Comparison of ENCODE assay signal across 1 cellular context in the genomic region with DNA sequence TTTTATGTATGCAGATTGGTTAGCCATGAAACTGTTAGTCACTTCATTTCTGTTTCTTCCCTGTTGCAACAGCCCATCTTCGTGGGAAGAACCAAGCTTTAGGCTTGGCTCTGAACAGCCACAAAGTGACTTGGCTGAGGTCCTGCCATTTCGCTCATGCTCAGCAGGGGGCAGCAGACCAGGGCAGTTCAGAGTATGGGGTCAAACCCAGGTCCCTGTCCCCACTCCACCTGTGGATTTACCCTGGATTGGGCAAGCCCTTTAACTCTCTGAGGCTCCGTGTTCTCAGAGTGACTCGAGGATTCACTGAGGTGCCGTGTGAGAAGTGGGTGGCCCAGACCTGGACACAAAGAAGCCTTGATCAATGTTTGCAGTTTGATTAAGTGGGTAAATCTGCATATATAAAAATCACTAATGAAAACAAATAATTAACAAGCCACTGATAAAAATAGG.
A peak's percentile ranks its signal among the peaks of the same experiment; 100 is the strongest.
TF ChIP-seq lines count a peak whose summit lies in the region.

No MANE protein-coding gene starts in this region.

TF ChIP-seq in HepG2, 621 proteins besides CTCF, POLR2A, EP300 and RAD21 (continued from another document and continues in another):
- no peak for TF ChIP-seq SUZ12 (IDR thresholded peaks at IDR 0.05; ENCODE audit: low read depth, low read length)
- TF ChIP-seq MYPOP (CRISPR knock-in tag; IDR thresholded peaks at IDR 0.05) = no peak
- TF ChIP-seq HIVEP1 (CRISPR knock-in tag; IDR thresholded peaks at IDR 0.05) = peak; percentile 25; the same call in 1 of the 2 replicates
- no peak for TF ChIP-seq THYN1 (CRISPR knock-in tag; IDR thresholded peaks at IDR 0.05; ENCODE audit: borderline replicate concordance, low read depth)
- no peak for TF ChIP-seq HNRNPLL (IDR thresholded peaks at IDR 0.05; ENCODE audit: low read depth, low read length, poor library complexity, severe bottlenecking)
- TF ChIP-seq, protein P1, sequence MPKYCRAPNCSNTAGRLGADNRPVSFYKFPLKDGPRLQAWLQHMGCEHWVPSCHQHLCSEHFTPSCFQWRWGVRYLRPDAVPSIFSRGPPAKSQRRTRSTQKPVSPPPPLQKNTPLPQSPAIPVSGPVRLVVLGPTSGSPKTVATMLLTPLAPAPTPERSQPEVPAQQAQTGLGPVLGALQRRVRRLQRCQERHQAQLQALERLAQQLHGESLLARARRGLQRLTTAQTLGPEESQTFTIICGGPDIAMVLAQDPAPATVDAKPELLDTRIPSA (CRISPR knock-in tag; IDR thresholded peaks at IDR 0.05; ENCODE audit: borderline replicate concordance) = no peak
- peak; percentile 54; the same call in 1 of the 2 replicates for TF ChIP-seq FOXO1 (CRISPR knock-in tag; IDR thresholded peaks at IDR 0.05)
- no peak for TF ChIP-seq ZNF383 (CRISPR knock-in tag; IDR thresholded peaks at IDR 0.05; ENCODE audit: borderline replicate concordance)
- no peak for TF ChIP-seq ZNF552 (CRISPR knock-in tag; IDR thresholded peaks at IDR 0.05; ENCODE audit: borderline replicate concordance)
- TF ChIP-seq MYNN (CRISPR knock-in tag; IDR thresholded peaks at IDR 0.05; ENCODE audit: low read depth) = no peak
- TF ChIP-seq HNRNPK (IDR thresholded peaks at IDR 0.05; ENCODE audit: low read depth, low read length, poor library complexity, severe bottlenecking) = no peak
- TF ChIP-seq ZNF232 (CRISPR knock-in tag; IDR thresholded peaks at IDR 0.05; ENCODE audit: borderline replicate concordance) = no peak
- TF ChIP-seq POLR2G (IDR thresholded peaks at IDR 0.05; ENCODE audit: low read depth, low read length) = no peak
- TF ChIP-seq KLF12 (CRISPR knock-in tag; IDR thresholded peaks at IDR 0.05; ENCODE audit: borderline replicate concordance) = no peak
- TF ChIP-seq ZNF318 (CRISPR knock-in tag; IDR thresholded peaks at IDR 0.05) = no peak
- no peak for TF ChIP-seq ZBTB7A (CRISPR knock-in tag; IDR thresholded peaks at IDR 0.05)
- peak; percentile 81; the same call in 1 of the 2 replicates for TF ChIP-seq NFATC3 (CRISPR knock-in tag; IDR thresholded peaks at IDR 0.05)
- TF ChIP-seq ZMYM3 (CRISPR knock-in tag; IDR thresholded peaks at IDR 0.05) = no peak
- TF ChIP-seq, protein P2, sequence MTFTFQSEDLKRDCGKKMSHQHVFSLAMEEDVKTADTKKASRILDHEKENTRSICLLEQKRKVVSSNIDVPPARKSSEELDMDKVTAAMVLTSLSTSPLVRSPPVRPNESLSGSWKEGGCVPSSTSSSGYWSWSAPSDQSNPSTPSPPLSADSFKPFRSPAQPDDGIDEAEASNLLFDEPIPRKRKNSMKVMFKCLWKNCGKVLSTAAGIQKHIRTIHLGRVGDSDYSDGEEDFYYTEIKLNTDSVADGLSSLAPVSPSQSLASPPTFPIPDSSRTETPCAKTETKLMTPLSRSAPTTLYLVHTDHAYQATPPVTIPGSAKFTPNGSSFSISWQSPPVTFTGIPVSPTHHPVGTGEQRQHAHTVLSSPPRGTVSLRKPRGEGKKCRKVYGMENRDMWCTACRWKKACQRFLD (CRISPR knock-in tag; IDR thresholded peaks at IDR 0.05; ENCODE audit: borderline replicate concordance) = no peak; the same call in 1 of the 2 replicates
- no peak for TF ChIP-seq GABPA (IDR thresholded peaks at IDR 0.05; ENCODE audit: low read depth, low read length)
- TF ChIP-seq GABPA (CRISPR knock-in tag; IDR thresholded peaks at IDR 0.05; ENCODE audit: low read depth) = no peak
- TF ChIP-seq NFE2L1 (CRISPR knock-in tag; IDR thresholded peaks at IDR 0.05; ENCODE audit: borderline replicate concordance) = no peak
- peak; percentile 67; the same call in 1 of the 2 replicates for TF ChIP-seq CBFB (CRISPR knock-in tag; IDR thresholded peaks at IDR 0.05)
- TF ChIP-seq SIN3B (IDR thresholded peaks at IDR 0.05; ENCODE audit: low read length) = no peak
- peak; percentile 46; the same call in 1 of the 2 replicates for TF ChIP-seq MED13 (CRISPR knock-in tag; IDR thresholded peaks at IDR 0.05)
- no peak for TF ChIP-seq ZNF382 (CRISPR knock-in tag; IDR thresholded peaks at IDR 0.05; ENCODE audit: borderline replicate concordance)
- no peak for TF ChIP-seq ZBTB8A (CRISPR knock-in tag; IDR thresholded peaks at IDR 0.05; ENCODE audit: borderline replicate concordance, low read depth)
- TF ChIP-seq HNF1A (IDR thresholded peaks at IDR 0.05; ENCODE audit: low read depth) = no peak
- no peak for TF ChIP-seq HNF1A (CRISPR knock-in tag; IDR thresholded peaks at IDR 0.05; ENCODE audit: borderline replicate concordance)
- 0 out of 2 replicates have a peak, but pooled peaks have one; percentile 39 for TF ChIP-seq KLF6 (CRISPR knock-in tag; IDR thresholded peaks at IDR 0.05)
- no peak for TF ChIP-seq MTA3 (CRISPR knock-in tag; IDR thresholded peaks at IDR 0.05)
- TF ChIP-seq, protein P3, sequence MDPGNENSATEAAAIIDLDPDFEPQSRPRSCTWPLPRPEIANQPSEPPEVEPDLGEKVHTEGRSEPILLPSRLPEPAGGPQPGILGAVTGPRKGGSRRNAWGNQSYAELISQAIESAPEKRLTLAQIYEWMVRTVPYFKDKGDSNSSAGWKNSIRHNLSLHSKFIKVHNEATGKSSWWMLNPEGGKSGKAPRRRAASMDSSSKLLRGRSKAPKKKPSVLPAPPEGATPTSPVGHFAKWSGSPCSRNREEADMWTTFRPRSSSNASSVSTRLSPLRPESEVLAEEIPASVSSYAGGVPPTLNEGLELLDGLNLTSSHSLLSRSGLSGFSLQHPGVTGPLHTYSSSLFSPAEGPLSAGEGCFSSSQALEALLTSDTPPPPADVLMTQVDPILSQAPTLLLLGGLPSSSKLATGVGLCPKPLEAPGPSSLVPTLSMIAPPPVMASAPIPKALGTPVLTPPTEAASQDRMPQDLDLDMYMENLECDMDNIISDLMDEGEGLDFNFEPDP (CRISPR knock-in tag; conservative IDR thresholded peaks at IDR 0.05) = no peak
- TF ChIP-seq, protein P4, sequence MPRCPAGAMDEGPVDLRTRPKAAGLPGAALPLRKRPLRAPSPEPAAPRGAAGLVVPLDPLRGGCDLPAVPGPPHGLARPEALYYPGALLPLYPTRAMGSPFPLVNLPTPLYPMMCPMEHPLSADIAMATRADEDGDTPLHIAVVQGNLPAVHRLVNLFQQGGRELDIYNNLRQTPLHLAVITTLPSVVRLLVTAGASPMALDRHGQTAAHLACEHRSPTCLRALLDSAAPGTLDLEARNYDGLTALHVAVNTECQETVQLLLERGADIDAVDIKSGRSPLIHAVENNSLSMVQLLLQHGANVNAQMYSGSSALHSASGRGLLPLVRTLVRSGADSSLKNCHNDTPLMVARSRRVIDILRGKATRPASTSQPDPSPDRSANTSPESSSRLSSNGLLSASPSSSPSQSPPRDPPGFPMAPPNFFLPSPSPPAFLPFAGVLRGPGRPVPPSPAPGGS (CRISPR knock-in tag; IDR thresholded peaks at IDR 0.05) = no peak
- TF ChIP-seq SCMH1 (CRISPR knock-in tag; IDR thresholded peaks at IDR 0.05; ENCODE audit: borderline replicate concordance) = no peak
- TF ChIP-seq PAX8 (CRISPR knock-in tag; IDR thresholded peaks at IDR 0.05; ENCODE audit: borderline replicate concordance) = no peak
- TF ChIP-seq ZNF782 (CRISPR knock-in tag; IDR thresholded peaks at IDR 0.05; ENCODE audit: borderline replicate concordance) = no peak
- no peak for TF ChIP-seq ZNF629 (CRISPR knock-in tag; conservative IDR thresholded peaks at IDR 0.05)
- TF ChIP-seq ZNF329 (CRISPR knock-in tag; IDR thresholded peaks at IDR 0.05; ENCODE audit: low read depth) = no peak
- TF ChIP-seq ZNF446 (CRISPR knock-in tag; IDR thresholded peaks at IDR 0.05) = no peak
- no peak for TF ChIP-seq MATR3 (CRISPR knock-in tag; IDR thresholded peaks at IDR 0.05)
- no peak for TF ChIP-seq MAZ (IDR thresholded peaks at IDR 0.05; ENCODE audit: borderline replicate concordance, low read depth, low read length)
- TF ChIP-seq MAZ (CRISPR knock-in tag; IDR thresholded peaks at IDR 0.05; ENCODE audit: low read depth) = no peak
- TF ChIP-seq ZKSCAN1 (IDR thresholded peaks at IDR 0.05; ENCODE audit: low read length) = no peak
